8 cellular contexts compared by ENCODE assay signal in the genomic region with DNA sequence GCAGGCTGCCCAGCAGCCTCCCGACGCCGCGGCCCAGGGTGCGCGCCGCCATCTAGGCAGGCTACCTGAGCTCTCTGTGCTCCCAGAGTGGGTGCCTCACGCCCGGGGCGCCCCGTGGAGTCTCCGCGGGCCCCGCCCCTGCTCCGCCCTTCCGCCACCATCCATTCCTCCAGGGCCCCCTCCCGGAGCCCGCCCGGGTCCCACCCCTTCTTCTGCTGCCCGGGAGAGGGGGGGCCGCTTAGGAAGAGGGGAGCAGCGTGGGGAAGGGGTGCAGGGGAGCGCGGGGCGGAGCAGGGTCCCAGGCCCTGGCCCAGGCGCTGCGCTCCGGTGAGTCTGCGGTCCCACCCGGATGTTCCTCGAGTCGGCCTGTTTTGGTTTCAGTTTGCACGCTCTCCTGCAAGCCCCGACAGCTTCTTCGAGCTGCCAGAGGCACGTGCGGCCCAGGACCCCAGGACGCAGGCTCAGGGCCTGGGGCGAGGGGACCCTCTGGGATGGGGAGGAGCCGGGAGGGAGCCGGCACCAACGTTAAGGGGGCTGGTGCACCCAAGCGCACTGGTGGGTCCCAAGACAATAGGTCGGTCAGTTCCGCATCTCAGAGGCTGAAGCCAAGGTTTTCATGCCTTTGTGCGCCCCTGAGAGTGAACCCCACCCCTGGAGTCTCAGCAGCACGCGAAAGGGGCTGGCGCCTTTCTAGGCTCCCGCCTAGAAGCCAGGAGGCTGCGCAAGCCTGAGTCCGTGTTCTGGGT. TPM values are rescaled to one million over a fixed set of nuclear protein-coding genes. Genes with fewer than 3 reads are reported as not detected.
DNase-seq lines count a peak whose midpoint lies in the region; ATAC-seq lines count a peak whose summit lies in the region.

A gene (minus strand): TSS at position 89 of the 746 bp plus-strand sequence. CDS start 37 bp downstream, at position 52.

- ATAC-seq in GM21515 (IDR thresholded peaks at IDR 0.05; ENCODE audit: unreplicated experiment), result peak; percentile 66

- in situ Hi-C loops in KBM-7 (cut with MboI; ENCODE audit: low pct_unique_long_range_greater_than_20kb, low sequenced_read_pairs), result no loop called here

- H3K27ac ChIP-seq in cingulate gyrus (ENCODE audit: low read depth, low read length), result peak within 1 kb of the TSS; percentile 93

- DNase-seq in Daoy (ENCODE audit: low read depth), result peak; percentile 64
- DNase-seq in KBM-7, result peak; percentile 76
- peak; percentile 40 to 45 for DNase-seq in activated CD4-positive, alpha-beta T cell treated with anti-CD3 and anti-CD28 coated beads for 24 hours (ENCODE audit: low read depth in 2 of 2)
- peak; percentile 69 for DNase-seq in medulla oblongata (ENCODE audit: extremely low spot score)
- DNase-seq in stimulated activated CD8-positive, alpha-beta memory T cell treated with anti-CD3 and anti-CD28 coated beads, Interleukin-12 subunit alpha, Interleukin-12 subunit beta, amount 100 ng/mL, for 24 hours (ENCODE audit: extremely low read depth), result peak; percentile 34
- DNase-seq in NCI-H82 (lab: John Stamatoyannopoulos, UW), result no peak

RNA-seq across cellular contexts. Expression of the gene that starts here (rescaled TPM):
- 0.51 and 0.86 TPM in 2 replicates for total RNA-seq in Daoy (2014; rRNA removed; shearing (Covaris generic))

Comparison
In these comparisons a context has a peak if more than half of its experiments do, and no peak if none do; other contexts are left out.
1. Peak in DNase-seq in Daoy; RNA of the gene not detected or under 1 TPM.